Comparison of ENCODE assay signal across 26 cellular contexts in the genomic region with DNA sequence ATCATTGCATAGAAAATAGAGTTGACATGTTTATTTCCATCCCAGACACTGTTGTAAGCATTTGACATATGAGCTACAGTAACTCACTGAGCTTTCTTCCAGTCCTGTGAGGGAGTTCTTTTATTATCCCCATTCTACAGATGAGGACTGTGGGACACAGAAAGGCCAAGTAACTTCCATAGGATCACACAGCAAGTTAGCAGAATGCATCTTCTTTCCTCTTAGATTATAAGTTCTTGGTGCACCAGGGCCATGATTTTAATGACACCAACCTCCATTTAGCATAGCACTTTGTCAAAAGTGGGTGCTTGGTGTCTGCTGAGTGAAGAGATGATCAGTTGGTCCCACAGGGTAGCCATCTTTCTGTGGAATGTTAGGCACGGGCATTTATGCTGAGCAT. TPM values are rescaled to one million over a fixed set of nuclear protein-coding genes. Genes with fewer than 3 reads are reported as not detected.
DNase-seq lines count a peak whose midpoint lies in the region; ATAC-seq and TF ChIP-seq lines count a peak whose summit lies in the region.
"Had no signal": no experiment of that assay in that cellular context is flagged by ENCODE, and none has a peak within 500 bp of the region (broad histone marks: within the 10 kb centered on the region; RNA-seq: fewer than 3 reads in every experiment).

No MANE protein-coding gene starts in this region.

- H3K27ac Mint-ChIP-seq in activated T-cell treated with anti-CD3 and anti-CD28 coated beads, Interleukin-2, amount 50 U/mL, for 72 hours: peak overlapping the region; percentile 87
- H3K27ac Mint-ChIP-seq in chondrocyte (ENCODE audit: unreplicated experiment): peak overlapping the region; percentile 79
- H3K27ac Mint-ChIP-seq in nephron progenitor cell: no peak overlapping the region
- H3K27ac Mint-ChIP-seq: activated CD8-positive, alpha-beta T cell treated with anti-CD3 and anti-CD28 coated beads for 36 hours; GM23338; IgD-negative memory B cell; neural progenitor cell; stimulated activated naive B cell treated with anti-CD40 and anti-IgM and Interleukin-4, amounts not matched to agents 10 μg/mL and 1 μg/mL and 100 μg/mL, for 72 hours; T-helper 1 cell treated with Interleukin-12 subunit alpha and Interleukin-12 subunit beta and Interleukin-4 antibody, amounts not matched to agents 30 μg/mL and 1 μg/mL, for 36 hours had no signal

- peaks cover 75% of the 10 kb centered on the region for H3F3A ChIP-seq in PC-9 (ENCODE audit: insufficient read depth, low read depth)
- H3F3A ChIP-seq in smooth muscle cell (ENCODE audit: low read depth): peaks cover 24% of the 10 kb centered on the region

- peaks cover 3 to 26% of the 10 kb centered on the region in 2 donors for H3K36me3 Mint-ChIP-seq in activated T-cell treated with anti-CD3 and anti-CD28 coated beads, Interleukin-2, amount 50 U/mL, for 72 hours (ENCODE audit: insufficient read depth in 2 of 2)
- H3K36me3 Mint-ChIP-seq in chondrocyte (ENCODE audit: low read depth) (peaks cover 18% of the 10 kb centered on the region), nephron progenitor cell (ENCODE audit: low read depth) (peaks cover 92% of the 10 kb centered on the region)

- POLR2A ChIA-PET in PC-9 (lab: Charles Lee; ENCODE audit: unreplicated experiment): interaction anchor here (0.5 to 0.8 kb wide), 4 partner anchors 13 to 198 kb away, joined by 3 to 15 read pairs (median 4); partner anchors contain the start of genes JPT2 and TELO2

- H3K36me3 ChIP-seq in PC-9 (ENCODE audit: low read depth) (peaks cover 67% of the 10 kb centered on the region), smooth muscle cell (ENCODE audit: low read depth) (peaks cover 12% of the 10 kb centered on the region)

- 91% methylated on average over 1 of the region's 1 CpG for WGBS in smooth muscle cell (ENCODE audit: low lambda C conversion rate)

- H3K27me3 ChIP-seq in PC-9 (ENCODE audit: insufficient read depth, low read depth): no peaks in the 10 kb centered on the region
- no peaks in the 10 kb centered on the region for H3K27me3 ChIP-seq in smooth muscle cell (ENCODE audit: low read depth)
- H3K27me3 ChIP-seq: neural progenitor cell, testis, vagina had no signal

- no peak overlapping the region for H3K4me3 Mint-ChIP-seq in activated T-cell treated with anti-CD3 and anti-CD28 coated beads, Interleukin-2, amount 50 U/mL, for 72 hours
- H3K4me3 Mint-ChIP-seq in chondrocyte (ENCODE audit: unreplicated experiment): no peak overlapping the region
- no peak overlapping the region for H3K4me3 Mint-ChIP-seq in nephron progenitor cell
- H3K4me3 Mint-ChIP-seq: activated CD8-positive, alpha-beta T cell treated with anti-CD3 and anti-CD28 coated beads for 36 hours; CD8-positive, alpha-beta memory T cell; GM23338; IgD-negative memory B cell; neural progenitor cell; stimulated activated naive B cell treated with anti-CD40 and anti-IgM and Interleukin-4, amounts not matched to agents 10 μg/mL and 1 μg/mL and 100 μg/mL, for 72 hours; T-helper 1 cell treated with Interleukin-12 subunit alpha and Interleukin-12 subunit beta and Interleukin-4 antibody, amounts not matched to agents 30 μg/mL and 1 μg/mL, for 36 hours had no signal

- H3K4me2 ChIP-seq in PC-9: peak overlapping the region; percentile 81
- no peak overlapping the region for H3K4me2 ChIP-seq in smooth muscle cell
- H3K4me2 ChIP-seq: GM23338, neural progenitor cell had no signal

- intact Hi-C loops in PC-9 (cut with micrococcal nuclease; ENCODE audit: unreplicated experiment): no loop called here

- no peaks in the 10 kb centered on the region for H4K20me1 ChIP-seq in PC-9 (ENCODE audit: insufficient read depth)
- H4K20me1 ChIP-seq in smooth muscle cell (ENCODE audit: low read depth): peaks cover 20% of the 10 kb centered on the region

- no peaks in the 10 kb centered on the region for H3K9me3 Mint-ChIP-seq in activated T-cell treated with anti-CD3 and anti-CD28 coated beads, Interleukin-2, amount 50 U/mL, for 72 hours
- H3K9me3 Mint-ChIP-seq in chondrocyte (ENCODE audit: low read depth) (no peaks in the 10 kb centered on the region), nephron progenitor cell (no peaks in the 10 kb centered on the region)
- H3K9me3 Mint-ChIP-seq: activated CD8-positive, alpha-beta T cell treated with anti-CD3 and anti-CD28 coated beads for 36 hours; CD8-positive, alpha-beta memory T cell; GM23338; IgD-negative memory B cell; neural progenitor cell; stimulated activated naive B cell treated with anti-CD40 and anti-IgM and Interleukin-4, amounts not matched to agents 10 μg/mL and 1 μg/mL and 100 μg/mL, for 72 hours; T-helper 1 cell treated with Interleukin-12 subunit alpha and Interleukin-12 subunit beta and Interleukin-4 antibody, amounts not matched to agents 30 μg/mL and 1 μg/mL, for 36 hours had no signal

- no peaks in the 10 kb centered on the region for H3K27me3 Mint-ChIP-seq in activated T-cell treated with anti-CD3 and anti-CD28 coated beads, Interleukin-2, amount 50 U/mL, for 72 hours (ENCODE audit: low read depth)
- H3K27me3 Mint-ChIP-seq in chondrocyte (ENCODE audit: low read depth) (no peaks in the 10 kb centered on the region), nephron progenitor cell (ENCODE audit: low read depth, poor library complexity) (no peaks in the 10 kb centered on the region)
- H3K27me3 Mint-ChIP-seq: activated CD8-positive, alpha-beta T cell treated with anti-CD3 and anti-CD28 coated beads for 36 hours; CD8-positive, alpha-beta memory T cell; IgD-negative memory B cell; stimulated activated naive B cell treated with anti-CD40 and anti-IgM and Interleukin-4, amounts not matched to agents 10 μg/mL and 1 μg/mL and 100 μg/mL, for 72 hours had no signal

- no peak for TF ChIP-seq CTCF in PC-9 (conservative IDR thresholded peaks at IDR 0.05)
- TF ChIP-seq CTCF in chondrocyte (IDR thresholded peaks at IDR 0.05): no peak
- no peak for TF ChIP-seq CTCF in smooth muscle cell (IDR thresholded peaks at IDR 0.05; ENCODE audit: borderline replicate concordance, insufficient read depth, poor library complexity, severe bottlenecking)
- TF ChIP-seq CTCF in nephron progenitor cell (IDR thresholded peaks at IDR 0.05): no peak

- no peak overlapping the region for H3K4me3 ChIP-seq in PC-9
- H3K4me3 ChIP-seq in smooth muscle cell: no peak overlapping the region
- H3K4me3 ChIP-seq: GM23338, lower lobe of right lung, neural progenitor cell, testis, vagina had no signal

- no TSS peak for BruUV-seq in PC-9 (replicated peaks; lab: Mats Ljungman, UMichigan)

- H3K4me1 ChIP-seq in PC-9 (replicated peaks; ENCODE audit: insufficient read depth) (peaks cover 69% of the 10 kb centered on the region), smooth muscle cell (ENCODE audit: low read depth) (no peaks in the 10 kb centered on the region)
- H3K4me1 ChIP-seq: lower lobe of right lung, neural progenitor cell, testis had no signal

- H3K27ac ChIP-seq in PC-9 (peak overlapping the region; percentile 99), smooth muscle cell (ENCODE audit: low read depth) (peak overlapping the region; percentile 97)
- H3K27ac ChIP-seq: neural progenitor cell, testis, vagina had no signal

- CTCF ChIA-PET in PC-9 (lab: Charles Lee): interaction anchor here (1.4 kb wide), 1 partner anchor 55 kb away, joined by 6 read pairs; no protein-coding TSS in a partner anchor

- H3K9ac ChIP-seq in smooth muscle cell (ENCODE audit: low read depth): peak overlapping the region; percentile 75
- H3K9ac ChIP-seq: neural progenitor cell had no signal

- H2AFZ ChIP-seq in PC-9 (no peak overlapping the region), smooth muscle cell (ENCODE audit: low read depth) (no peak overlapping the region)
- H2AFZ ChIP-seq: GM23338, neural progenitor cell had no signal

- no peak for ATAC-seq in activated T-cell treated with anti-CD3 and anti-CD28 coated beads, Interleukin-2, amount 50 U/mL, for 72 hours (replicated peaks in 1 of 2)
- no peak for ATAC-seq in GM19463 (IDR thresholded peaks at IDR 0.05; ENCODE audit: unreplicated experiment)
- ATAC-seq: activated CD8-positive, alpha-beta T cell treated with anti-CD3 and anti-CD28 coated beads for 36 hours; GM23338; lower lobe of right lung; right cardiac atrium; stimulated activated naive B cell treated with anti-CD40 and anti-IgM and Interleukin-4, amounts not matched to agents 10 μg/mL and 1 μg/mL and 100 μg/mL, for 72 hours had no signal

- H3K79me2 ChIP-seq in PC-9 (ENCODE audit: low read depth) (peaks cover 89% of the 10 kb centered on the region), smooth muscle cell (ENCODE audit: low read depth) (peaks cover 76% of the 10 kb centered on the region)

- H3K9me2 ChIP-seq in PC-9 (ENCODE audit: insufficient read depth): no peaks in the 10 kb centered on the region

- H3K4me1 Mint-ChIP-seq in activated T-cell treated with anti-CD3 and anti-CD28 coated beads, Interleukin-2, amount 50 U/mL, for 72 hours (ENCODE audit: low read depth): peaks cover 13% of the 10 kb centered on the region
- peaks cover 46% of the 10 kb centered on the region for H3K4me1 Mint-ChIP-seq in chondrocyte (ENCODE audit: low read depth)
- no peaks in the 10 kb centered on the region for H3K4me1 Mint-ChIP-seq in nephron progenitor cell
- H3K4me1 Mint-ChIP-seq: GM23338, neural progenitor cell had no signal

- DNase-seq in activated T-cell treated with anti-CD3 and anti-CD28 coated beads, Interleukin-2, amount 50 U/mL, for 72 hours: no peak
- DNase-seq in activated T-cell treated with anti-CD3 and anti-CD28 coated beads for 4 hours: no peak
- no peak for DNase-seq in PC-9
- no peak for DNase-seq in chondrocyte (ENCODE audit: low spot score)
- no peak for DNase-seq in smooth muscle cell (lab: John Stamatoyannopoulos, UW; ENCODE audit: unreplicated experiment)
- no peak for DNase-seq in CD1c-positive myeloid dendritic cell (ENCODE audit: extremely low spot score)
- DNase-seq in nephron progenitor cell: no peak
- DNase-seq: activated CD4-positive, CD25-positive, alpha-beta regulatory T cell treated with anti-CD3 and anti-CD28 coated beads, Interleukin-2, amount 50 U/mL, for 72 hours; activated CD8-positive, alpha-beta T cell treated with anti-CD3 and anti-CD28 coated beads for 36 hours; activated gamma-delta T cell; CD8-positive, alpha-beta memory T cell; lower lobe of right lung; NCI-H1092 treated with DMSO at 0.1 percent for 48 hours; NCI-H1930; NCI-H524 treated with DMSO at 0.1 percent for 48 hours; right cardiac atrium; stimulated activated CD4-positive, alpha-beta T cell treated with anti-CD3 and anti-CD28 coated beads, Interleukin-12 subunit alpha, Interleukin-12 subunit beta, amount 100 ng/mL, for 4 hours; stimulated activated CD4-positive, alpha-beta T cell treated with anti-CD3 and anti-CD28 coated beads, Interleukin-4, amount 100 ng/mL, for 4 hours; stimulated activated naive B cell treated with anti-CD40 and anti-IgM and Interleukin-4, amounts not matched to agents 10 μg/mL and 1 μg/mL and 100 μg/mL, for 72 hours; testis had no signal

- H3K9me3 ChIP-seq in PC-9 (ENCODE audit: insufficient read depth, low read depth) (no peaks in the 10 kb centered on the region), smooth muscle cell (replicated peaks; ENCODE audit: low read depth) (no peaks in the 10 kb centered on the region)
- H3K9me3 ChIP-seq: lower lobe of right lung, testis, vagina had no signal

RNA-seq across cellular contexts. Expression of gene JPT2, which starts 12.7 kb away (rescaled TPM):
- 10 to 100 TPM; 54.1 to 62.7 TPM for total RNA-seq in activated T-cell treated with anti-CD3 and anti-CD28 coated beads, Interleukin-2, amount 50 U/mL, for 72 hours
- 199 and 244 TPM in 2 replicates for total RNA-seq in PC-9 (2021)
- total RNA-seq in chondrocyte: 59.2 to 65.9 TPM (median 63.0 TPM) in 3 replicates
- total RNA-seq in smooth muscle cell: 28.6 and 33.4 TPM in 2 replicates
- polyA plus RNA-seq in smooth muscle cell: 7.2 and 11.2 TPM in 2 replicates

RNA-seq across cellular contexts. Expression of gene MAPK8IP3, which starts 15.2 kb away (rescaled TPM):
- 100 to 1,000 TPM in 1 of 2 donors, 10 to 100 TPM in 1; 92.7 to 118 TPM for total RNA-seq in activated T-cell treated with anti-CD3 and anti-CD28 coated beads, Interleukin-2, amount 50 U/mL, for 72 hours
- 119 and 125 TPM in 2 replicates for total RNA-seq in PC-9 (2021)
- total RNA-seq in chondrocyte: 53.8 to 66.0 TPM (median 56.4 TPM) in 3 replicates
- total RNA-seq in smooth muscle cell: 36.2 and 43.6 TPM in 2 replicates
- 47.8 and 69.2 TPM in 2 replicates for polyA plus RNA-seq in smooth muscle cell
